11 cellular contexts compared by ENCODE assay signal in the genomic region with DNA sequence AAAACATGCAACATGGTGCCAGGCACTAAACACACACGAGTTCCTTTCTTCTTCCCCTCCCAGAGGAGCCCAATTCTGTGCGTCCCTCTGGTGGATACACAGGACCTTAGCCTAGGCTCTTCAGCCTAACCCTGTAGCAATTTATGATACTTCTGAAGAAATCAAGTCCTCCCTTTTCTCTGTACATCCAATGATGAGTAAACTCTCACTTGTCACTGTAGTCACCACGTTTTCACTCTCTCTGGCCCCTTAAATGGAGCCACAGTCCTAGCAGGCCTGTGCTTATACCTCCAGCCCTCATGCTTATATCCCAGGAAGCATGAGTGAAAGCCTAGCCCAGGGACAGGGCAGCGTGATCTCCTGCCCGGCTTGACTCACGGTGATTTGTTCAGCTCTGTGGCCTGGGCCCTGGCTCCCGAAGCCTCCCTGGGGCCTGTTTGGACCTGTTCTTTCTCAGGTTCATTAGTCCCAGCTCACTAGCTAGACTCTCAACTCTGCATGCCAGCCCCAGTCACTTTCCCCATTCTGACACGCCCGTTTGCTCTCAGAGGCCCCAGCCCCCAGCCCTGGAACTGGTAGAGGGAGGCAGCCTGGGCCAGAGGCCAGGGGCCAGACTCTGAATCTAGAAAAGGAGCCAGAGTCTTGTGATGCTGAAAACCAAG. TPM values are rescaled to one million over a fixed set of nuclear protein-coding genes. Genes with fewer than 3 reads are reported as not detected.
DNase-seq lines count a peak whose midpoint lies in the region; ATAC-seq and TF ChIP-seq lines count a peak whose summit lies in the region.
"Had no signal": no experiment of that assay in that cellular context is flagged by ENCODE, and none has a peak within 500 bp of the region (broad histone marks: within the 10 kb centered on the region; RNA-seq: fewer than 3 reads in every experiment).

No MANE protein-coding gene starts in this region.

- peak; percentile 56 for ATAC-seq in stimulated activated effector memory CD8-positive, alpha-beta T cell treated with anti-CD3 and anti-CD28 coated beads, Interleukin-12 subunit alpha, Interleukin-12 subunit beta, amount 100 ng/mL, for 72 hours
- ATAC-seq in activated naive CD8-positive, alpha-beta T cell treated with anti-CD3 and anti-CD28 coated beads, Interleukin-2, amount 50 U/mL, for 24 hours, result no peak

- H3K4me3 Mint-ChIP-seq in immature natural killer cell, result no peak overlapping the region
- no peak overlapping the region for H3K4me3 Mint-ChIP-seq in stimulated activated effector memory CD8-positive, alpha-beta T cell treated with anti-CD3 and anti-CD28 coated beads, Interleukin-12 subunit alpha, Interleukin-12 subunit beta, amount 100 ng/mL, for 72 hours
- H3K4me3 Mint-ChIP-seq in activated naive CD8-positive, alpha-beta T cell treated with anti-CD3 and anti-CD28 coated beads, Interleukin-2, amount 50 U/mL, for 24 hours, result no peak overlapping the region

- CTCF ChIA-PET in RWPE1 (lab: Yijun Ruan, JAX), result interaction anchor here (0.5 to 0.6 kb wide), 2 partner anchors 47 to 220 kb away, joined by 3 read pairs; no protein-coding TSS in a partner anchor

- peaks cover 2 to 5% (median 3%) of the 10 kb centered on the region in 3 donors for H3K27me3 Mint-ChIP-seq in immature natural killer cell (ENCODE audit: low read depth in 3 of 3)
- peaks cover 2% of the 10 kb centered on the region for H3K27me3 Mint-ChIP-seq in activated naive CD8-positive, alpha-beta T cell treated with anti-CD3 and anti-CD28 coated beads, Interleukin-2, amount 50 U/mL, for 24 hours

- TF ChIP-seq CTCF in RWPE1 (conservative IDR thresholded peaks at IDR 0.05; ENCODE audit: low read depth), result no peak

- H3K9me3 Mint-ChIP-seq in immature natural killer cell, result no peaks in the 10 kb centered on the region
- H3K9me3 Mint-ChIP-seq in stimulated activated effector memory CD8-positive, alpha-beta T cell treated with anti-CD3 and anti-CD28 coated beads, Interleukin-12 subunit alpha, Interleukin-12 subunit beta, amount 100 ng/mL, for 72 hours, result no peaks in the 10 kb centered on the region
- no peaks in the 10 kb centered on the region for H3K9me3 Mint-ChIP-seq in activated naive CD8-positive, alpha-beta T cell treated with anti-CD3 and anti-CD28 coated beads, Interleukin-2, amount 50 U/mL, for 24 hours

- H3K27ac ChIP-seq in RWPE1, result peak overlapping the region; percentile 98

- no peaks in the 10 kb centered on the region for H3K36me3 Mint-ChIP-seq in immature natural killer cell
- H3K36me3 Mint-ChIP-seq in stimulated activated effector memory CD8-positive, alpha-beta T cell treated with anti-CD3 and anti-CD28 coated beads, Interleukin-12 subunit alpha, Interleukin-12 subunit beta, amount 100 ng/mL, for 72 hours, result no peaks in the 10 kb centered on the region
- no peaks in the 10 kb centered on the region for H3K36me3 Mint-ChIP-seq in activated naive CD8-positive, alpha-beta T cell treated with anti-CD3 and anti-CD28 coated beads, Interleukin-2, amount 50 U/mL, for 24 hours (ENCODE audit: low read depth)

- POLR2A ChIA-PET in RWPE1 (lab: Yijun Ruan, JAX; ENCODE audit: low non-redundant PET), result no interaction called here

- H3K27ac Mint-ChIP-seq in immature natural killer cell, result peak overlapping the region in 4 of 6 donors; percentile 22 to 65 (median 60)
- H3K27ac Mint-ChIP-seq in stimulated activated effector memory CD8-positive, alpha-beta T cell treated with anti-CD3 and anti-CD28 coated beads, Interleukin-12 subunit alpha, Interleukin-12 subunit beta, amount 100 ng/mL, for 72 hours, result peak overlapping the region; percentile 26
- H3K27ac Mint-ChIP-seq in activated naive CD8-positive, alpha-beta T cell treated with anti-CD3 and anti-CD28 coated beads, Interleukin-2, amount 50 U/mL, for 24 hours, result no peak overlapping the region

- H3K4me1 Mint-ChIP-seq in immature natural killer cell, result peaks cover 10 to 11% of the 10 kb centered on the region in 2 donors
- peaks cover 33% of the 10 kb centered on the region for H3K4me1 Mint-ChIP-seq in stimulated activated effector memory CD8-positive, alpha-beta T cell treated with anti-CD3 and anti-CD28 coated beads, Interleukin-12 subunit alpha, Interleukin-12 subunit beta, amount 100 ng/mL, for 72 hours
- no peaks in the 10 kb centered on the region for H3K4me1 Mint-ChIP-seq in activated naive CD8-positive, alpha-beta T cell treated with anti-CD3 and anti-CD28 coated beads, Interleukin-2, amount 50 U/mL, for 24 hours

- DNase-seq in HT1080 (ENCODE audit: low read depth), result peak; percentile 17
- DNase-seq in RWPE1 (ENCODE audit: low spot score), result peak; percentile 92
- DNase-seq in immature natural killer cell, result no peak
- no peak for DNase-seq in stimulated activated effector memory CD8-positive, alpha-beta T cell treated with anti-CD3 and anti-CD28 coated beads, Interleukin-12 subunit alpha, Interleukin-12 subunit beta, amount 100 ng/mL, for 72 hours (ENCODE audit: low spot score in 2 of 2)
- DNase-seq in GM19240 (ENCODE audit: insufficient read length, low spot score), result no peak
- no peak for DNase-seq in activated effector memory CD4-positive, alpha-beta T cell treated with Interleukin-2 at 50 U/mL for 16 hours
- DNase-seq in SIG-M5 (lab: John Stamatoyannopoulos, UW), result no peak
- no peak for DNase-seq in activated naive CD8-positive, alpha-beta T cell treated with anti-CD3 and anti-CD28 coated beads, Interleukin-2, amount 50 U/mL, for 24 hours
- DNase-seq: activated CD4-positive, alpha-beta T cell treated with anti-CD3 and anti-CD28 coated beads, Interleukin-2, amount 50 U/mL, for 48 hours; effector CD4-positive, alpha-beta T cell had no signal

RNA-seq across cellular contexts. Expression of gene PLEKHG3, which starts 24.1 kb away (rescaled TPM):
- total RNA-seq in HT1080 (2014; rRNA removed; shearing (Covaris generic)), result 23.5 and 27.9 TPM in 2 replicates
- 17.4 and 18.0 TPM in 2 replicates for polyA plus RNA-seq in HT1080 (2015; cell fraction: cytosol; rRNA removed)
- 68.7 and 70.0 TPM in 2 replicates for polyA plus RNA-seq in HT1080 (2015; cell fraction: nucleus; rRNA removed)
- polyA plus RNA-seq in immature natural killer cell, result 100 to 1,000 TPM in 1 of 3 donors, 10 to 100 TPM in 2; 36.8 to 216 (median 71.4) TPM
- total RNA-seq: OCI-LY7 had no signal

Comparison
In these comparisons a context has a peak if more than half of its experiments do, and no peak if none do; other contexts are left out.
1. DNase-seq: peak in HT1080 (single experiment) and RWPE1 (single experiment); none in immature natural killer cell (0 of 3), stimulated activated effector memory CD8-positive, alpha-beta T cell treated with anti-CD3 and anti-CD28 coated beads, Interleukin-12 subunit alpha, Interleukin-12 subunit beta, amount 100 ng/mL, for 72 hours (0 of 2), GM19240 (single experiment), activated effector memory CD4-positive, alpha-beta T cell treated with Interleukin-2 at 50 U/mL for 16 hours (single experiment), SIG-M5 (single experiment) and activated naive CD8-positive, alpha-beta T cell treated with anti-CD3 and anti-CD28 coated beads, Interleukin-2, amount 50 U/mL, for 24 hours (single experiment).